ENCODE assay signal across 1 cellular context in the genomic region with DNA sequence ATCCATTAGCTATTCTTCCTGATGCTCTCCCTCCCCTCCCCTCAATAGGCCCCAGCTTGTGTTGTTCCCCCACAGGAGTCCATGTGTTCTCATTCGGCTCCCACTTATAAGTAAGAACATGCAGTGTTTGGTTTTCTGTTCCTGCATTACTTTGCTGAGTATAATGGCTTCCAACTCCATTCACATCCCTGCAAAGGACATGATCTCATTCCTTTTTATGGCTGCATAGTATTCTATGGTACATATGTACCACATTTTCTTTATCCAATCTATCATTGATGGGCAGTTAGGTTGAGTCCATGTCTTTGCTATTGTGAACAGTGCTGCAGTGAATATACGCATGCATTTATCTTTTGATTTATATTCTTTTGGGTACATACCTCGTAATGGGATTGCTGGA. TPM values are rescaled to one million over a fixed set of nuclear protein-coding genes. Genes with fewer than 3 reads are reported as not detected.
"Had no signal": no experiment of that assay in that cellular context is flagged by ENCODE, and none has a peak within 500 bp of the region (broad histone marks: within the 10 kb centered on the region; RNA-seq: fewer than 3 reads in every experiment).

No MANE protein-coding gene starts in this region.

RNA-seq across cellular contexts. Expression of a gene that starts 40.8 kb away (rescaled TPM):
- total RNA-seq: HT1080 had no signal
